25 cellular contexts compared by ENCODE assay signal in genomic region chr3:62621171-62621570, GRCh38.
"Had no signal": no experiment of that assay in that cellular context is flagged by ENCODE, and none has a peak within 500 bp of the region (broad histone marks: within the 10 kb centered on the region; RNA-seq: fewer than 3 reads in every experiment).

No MANE protein-coding gene starts in this region.

- H3K36me3 Mint-ChIP-seq: T-cell had no signal

- ATAC-seq: HepG2, K562, T-cell had no signal

- H3K27me3 Mint-ChIP-seq: IgD-negative memory B cell had no signal

- H3K4me1 Mint-ChIP-seq: T-cell had no signal

- DNase-seq: Kasumi-1, MV-4-11, NCI-H1048, NCI-H1105, NCI-H1417, NCI-H1436 treated with DMSO at 0.1 percent for 48 hours, NCI-H1694, NCI-H1930, NCI-H2081, NCI-H2107, NCI-H226, NCI-H446, NCI-H510A, NCI-H524 treated with DMSO at 0.1 percent for 48 hours, NCI-H69, NCI-H774, SHP77, SK-N-SH, SW 1271, T-cell had no signal

- H3K4me3 ChIP-seq: K562 had no signal

- H3K4me3 Mint-ChIP-seq: IgD-negative memory B cell, T-cell had no signal

- H3K27ac ChIP-seq: KMS-11, RWPE1 had no signal

- H3K4me2 ChIP-seq: KMS-11, SK-N-SH had no signal

- H3K9ac ChIP-seq: KMS-11, SK-N-SH had no signal

- H3K27ac Mint-ChIP-seq: IgD-negative memory B cell, T-cell had no signal

- H3K9me2 ChIP-seq: SK-N-SH had no signal

- H3K9me3 Mint-ChIP-seq: IgD-negative memory B cell, T-cell had no signal

- H3K9me3 ChIP-seq: SK-N-SH had no signal
